ENCODE assay signal across 1 cellular context in genomic region chr16:28731253-28731652, GRCh38. TPM values are rescaled to one million over a fixed set of nuclear protein-coding genes. Genes with fewer than 3 reads are reported as not detected.
"Had no signal": no experiment of that assay in that cellular context is flagged by ENCODE, and none has a peak within 500 bp of the region (broad histone marks: within the 10 kb centered on the region; RNA-seq: fewer than 3 reads in every experiment).

No MANE protein-coding gene starts in this region.

RNA-seq across cellular contexts. Expression of gene NPIPB9, which starts 20.3 kb away (rescaled TPM):
- total RNA-seq: vagina had no signal
